Comparison of ENCODE assay signal across 8 cellular contexts in the genomic region with DNA sequence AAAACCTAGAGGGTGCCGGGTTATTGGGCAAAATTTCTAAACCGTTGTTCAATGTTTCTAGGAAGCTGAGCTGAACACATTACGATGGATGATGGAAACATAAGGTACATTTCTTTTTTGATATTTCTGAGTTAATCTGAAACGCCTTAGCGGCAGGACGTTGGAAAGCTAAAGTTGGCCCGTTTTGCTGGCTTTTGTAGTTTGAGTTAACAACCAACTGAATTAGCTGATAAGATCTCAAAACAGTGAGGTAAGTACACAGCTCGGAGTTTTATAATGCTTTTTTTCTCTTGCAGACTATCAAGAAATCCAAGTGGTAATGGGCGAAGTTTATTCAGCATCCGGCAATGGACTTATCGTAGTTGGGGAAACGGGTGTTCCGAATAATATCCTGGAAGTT.
DNase-seq lines count a peak whose midpoint lies in the region; ATAC-seq, FAIRE-seq and TF ChIP-seq lines count a peak whose summit lies in the region.

No MANE protein-coding gene starts in this region.

- H3K27ac ChIP-seq in kidney (ENCODE audit: low read depth in 2 of 2, low read length in 2 of 2) (peak overlapping the region; percentile 92 to 94), suprapubic skin (peak overlapping the region; percentile 97)

- H3K9me3 ChIP-seq in kidney (ENCODE audit: control insufficient read depth in 1 of 2, low read length in 2 of 2) (no peaks in the 10 kb centered on the region), suprapubic skin (no peaks in the 10 kb centered on the region)

- POLR2A ChIA-PET in activated naive CD8-positive, alpha-beta T cell treated with anti-CD3 and anti-CD28 coated beads, Interleukin-2, amount 10 ng/mL, durations not matched to agents 7 days and 5 days (lab: Charles Lee): no interaction called here

- no peak for FAIRE-seq in kidney (lab: Jason Lieb, UNC)

- peaks cover 30% of the 10 kb centered on the region for H3K4me1 Mint-ChIP-seq in activated naive CD8-positive, alpha-beta T cell treated with anti-CD3 and anti-CD28 coated beads, Interleukin-2, amount 10 ng/mL, durations not matched to agents 7 days and 5 days

- ATAC-seq in activated naive CD8-positive, alpha-beta T cell treated with anti-CD3 and anti-CD28 coated beads, Interleukin-2, amount 10 ng/mL, durations not matched to agents 7 days and 5 days (ENCODE audit: low read depth): no peak
- ATAC-seq in GM18502 (IDR thresholded peaks at IDR 0.05; ENCODE audit: poor library complexity, unreplicated experiment): no peak
- no peak for ATAC-seq in GM19452 (IDR thresholded peaks at IDR 0.05; ENCODE audit: unreplicated experiment)

- H3K27me3 Mint-ChIP-seq in activated naive CD8-positive, alpha-beta T cell treated with anti-CD3 and anti-CD28 coated beads, Interleukin-2, amount 10 ng/mL, durations not matched to agents 7 days and 5 days: no peaks in the 10 kb centered on the region

- H3K4me3 ChIP-seq in kidney (ENCODE audit: low read length in 2 of 2) (peak overlapping the region; percentile 85 to 95), suprapubic skin (peak overlapping the region; percentile 83)

- peaks cover 0 to 2% of the 10 kb centered on the region in 2 donors for H3K36me3 ChIP-seq in kidney (ENCODE audit: control insufficient read depth in 1 of 2, insufficient read depth in 2 of 2, low read length in 2 of 2)
- H3K36me3 ChIP-seq in suprapubic skin: peaks cover 3% of the 10 kb centered on the region

- whole genome bisulfite sequencing in suprapubic skin: 9% methylated on average over 13 of the region's 13 CpGs

- no peak for TF ChIP-seq CTCF in kidney (IDR thresholded peaks at IDR 0.05; ENCODE audit: borderline replicate concordance, extremely low read depth, insufficient read depth)
- no peak for TF ChIP-seq CTCF in suprapubic skin (IDR thresholded peaks at IDR 0.05)

- TF ChIP-seq POLR2A in suprapubic skin (IDR thresholded peaks at IDR 0.05): no peak

- H3K4me1 ChIP-seq in kidney (ENCODE audit: control insufficient read depth in 1 of 2, insufficient read depth in 1 of 2, low read depth in 1 of 2, low read length in 2 of 2): peaks cover 10 to 24% of the 10 kb centered on the region in 2 donors
- H3K4me1 ChIP-seq in suprapubic skin: peaks cover 35% of the 10 kb centered on the region

- H3K27ac Mint-ChIP-seq in activated naive CD8-positive, alpha-beta T cell treated with anti-CD3 and anti-CD28 coated beads, Interleukin-2, amount 10 ng/mL, durations not matched to agents 7 days and 5 days: peak overlapping the region; percentile 97

- peaks cover 26% of the 10 kb centered on the region for H3K36me3 Mint-ChIP-seq in activated naive CD8-positive, alpha-beta T cell treated with anti-CD3 and anti-CD28 coated beads, Interleukin-2, amount 10 ng/mL, durations not matched to agents 7 days and 5 days

- DNase-seq in DMS53 (lab: John Stamatoyannopoulos, UW) (peak; percentile 26), DMS53 treated with DMSO at 0.1 percent for 48 hours (lab: John Stamatoyannopoulos, UW; ENCODE audit: unreplicated experiment) (no peak), kidney (no peak), suprapubic skin (ENCODE audit: low spot score in 2 of 2) (no peak), NCI-H2227 treated with DMSO at 0.1 percent for 48 hours (lab: John Stamatoyannopoulos, UW) (no peak)
- no peak for DNase-seq in activated naive CD8-positive, alpha-beta T cell treated with anti-CD3 and anti-CD28 coated beads, Interleukin-2, amount 10 ng/mL, durations not matched to agents 7 days and 5 days

- H3K9me3 Mint-ChIP-seq in activated naive CD8-positive, alpha-beta T cell treated with anti-CD3 and anti-CD28 coated beads, Interleukin-2, amount 10 ng/mL, durations not matched to agents 7 days and 5 days: no peaks in the 10 kb centered on the region

- intact Hi-C loops in kidney (cut with DNase I): no loop called here

- TF ChIP-seq EP300 in suprapubic skin (IDR thresholded peaks at IDR 0.05): peak; percentile 0

- peak overlapping the region; percentile 91 for H3K4me3 Mint-ChIP-seq in activated naive CD8-positive, alpha-beta T cell treated with anti-CD3 and anti-CD28 coated beads, Interleukin-2, amount 10 ng/mL, durations not matched to agents 7 days and 5 days

- H3K27me3 ChIP-seq in suprapubic skin: no peaks in the 10 kb centered on the region

- H3K9ac ChIP-seq in kidney (ENCODE audit: low read length in 2 of 2): peak overlapping the region; percentile 55 to 85
